Comparison of ENCODE assay signal across 24 cellular contexts in genomic region chr9:136019681-136020060, GRCh38.
"Had no signal": no experiment of that assay in that cellular context is flagged by ENCODE, and none has a peak within 500 bp of the region (broad histone marks: within the 10 kb centered on the region; RNA-seq: fewer than 3 reads in every experiment).

No MANE protein-coding gene starts in this region.

- H3K27me3 Mint-ChIP-seq: activated CD4-positive, alpha-beta T cell treated with anti-CD3 and anti-CD28 coated beads, Interleukin-2, amount 10 ng/mL, durations not matched to agents 24 days and 14 days; activated naive CD8-positive, alpha-beta T cell; stimulated activated naive CD8-positive, alpha-beta T cell treated with anti-CD3 and anti-CD28 coated beads, Interleukin-15, Interleukin-2, amounts not matched to agents 100 ng/mL and 50 ng/mL, for 24 hours had no signal

- ATAC-seq: esophagus mucosa had no signal

- H3K9me3 ChIP-seq: adrenal gland, ascending aorta, thyroid gland had no signal

- FAIRE-seq: frontal cortex had no signal

- H3K27me3 ChIP-seq: adrenal gland, ascending aorta, brain microvascular endothelial cell, thyroid gland had no signal

- H3K27ac Mint-ChIP-seq: activated CD4-positive, alpha-beta T cell treated with anti-CD3 and anti-CD28 coated beads, Interleukin-2, amount 10 ng/mL, durations not matched to agents 24 days and 14 days; activated naive CD8-positive, alpha-beta T cell; nephron progenitor cell; stimulated activated naive CD8-positive, alpha-beta T cell treated with anti-CD3 and anti-CD28 coated beads, Interleukin-15, Interleukin-2, amounts not matched to agents 100 ng/mL and 50 ng/mL, for 24 hours; T-helper 1 cell treated with Interleukin-12 subunit alpha and Interleukin-12 subunit beta and Interleukin-4 antibody, amounts not matched to agents 30 μg/mL and 1 μg/mL, for 36 hours had no signal

- H3K36me3 ChIP-seq: adrenal gland, brain microvascular endothelial cell, thyroid gland had no signal

- H3K36me3 Mint-ChIP-seq: activated naive CD8-positive, alpha-beta T cell had no signal

- H3K9me3 Mint-ChIP-seq: activated CD4-positive, alpha-beta T cell treated with anti-CD3 and anti-CD28 coated beads, Interleukin-2, amount 10 ng/mL, durations not matched to agents 24 days and 14 days; stimulated activated naive CD8-positive, alpha-beta T cell treated with anti-CD3 and anti-CD28 coated beads, Interleukin-15, Interleukin-2, amounts not matched to agents 100 ng/mL and 50 ng/mL, for 24 hours; T-helper 1 cell treated with Interleukin-12 subunit alpha and Interleukin-12 subunit beta and Interleukin-4 antibody, amounts not matched to agents 30 μg/mL and 1 μg/mL, for 36 hours had no signal

- H3K4me1 Mint-ChIP-seq: activated CD4-positive, alpha-beta T cell treated with anti-CD3 and anti-CD28 coated beads, Interleukin-2, amount 10 ng/mL, durations not matched to agents 24 days and 14 days; nephron progenitor cell had no signal

- H3K4me3 Mint-ChIP-seq: activated CD4-positive, alpha-beta T cell treated with anti-CD3 and anti-CD28 coated beads, Interleukin-2, amount 10 ng/mL, durations not matched to agents 24 days and 14 days; activated naive CD8-positive, alpha-beta T cell; nephron progenitor cell; stimulated activated naive CD8-positive, alpha-beta T cell treated with anti-CD3 and anti-CD28 coated beads, Interleukin-15, Interleukin-2, amounts not matched to agents 100 ng/mL and 50 ng/mL, for 24 hours; T-helper 1 cell treated with Interleukin-12 subunit alpha and Interleukin-12 subunit beta and Interleukin-4 antibody, amounts not matched to agents 30 μg/mL and 1 μg/mL, for 36 hours had no signal

- DNase-seq: activated CD4-positive, alpha-beta T cell treated with anti-CD3 and anti-CD28 coated beads, Interleukin-2, amount 10 ng/mL, durations not matched to agents 24 days and 14 days; activated CD4-positive, CD25-positive, alpha-beta regulatory T cell; activated gamma-delta T cell treated with Interleukin-2 at 50 U/mL for 16 hours; brain microvascular endothelial cell; central memory CD4-positive, alpha-beta T cell; dermis blood vessel endothelial cell; effector CD8-positive, alpha-beta T cell; glutamatergic neuron; hippocampal formation; kidney glomerular epithelial cell; nephron progenitor cell; nucleus accumbens; retina; stimulated activated CD4-positive, alpha-beta T cell treated with anti-CD3 and anti-CD28 coated beads, Interleukin-4, amount 100 ng/mL, for 4 hours; substantia nigra; T1000; thyroid gland had no signal

- H3K27ac ChIP-seq: adrenal gland, ascending aorta, brain microvascular endothelial cell, thyroid gland had no signal

- H3K4me3 ChIP-seq: adrenal gland, ascending aorta, thyroid gland had no signal
